Comparison of ENCODE assay signal across 22 cellular contexts in genomic region chr12:42187799-42188198, GRCh38. TPM values are rescaled to one million over a fixed set of nuclear protein-coding genes. Genes with fewer than 3 reads are reported as not detected.
DNase-seq lines count a peak whose midpoint lies in the region; ATAC-seq, FAIRE-seq and TF ChIP-seq lines count a peak whose summit lies in the region.
"Had no signal": no experiment of that assay in that cellular context is flagged by ENCODE, and none has a peak within 500 bp of the region (broad histone marks: within the 10 kb centered on the region; RNA-seq: fewer than 3 reads in every experiment).

No MANE protein-coding gene starts in this region.

- no peak for TF ChIP-seq CTCF in K562 (IDR thresholded peaks at IDR 0.05 in 2 of 3, conservative IDR thresholded peaks at IDR 0.05 in 1 of 3; ENCODE audit: insufficient read depth in 2 of 3, low read depth in 1 of 3, low read length in 3 of 3)
- TF ChIP-seq CTCF in foreskin keratinocyte (conservative IDR thresholded peaks at IDR 0.05) = no peak
- no peak for TF ChIP-seq CTCF in gastrocnemius medialis (IDR thresholded peaks at IDR 0.05 in 4 of 5, conservative IDR thresholded peaks at IDR 0.05 in 1 of 5)
- TF ChIP-seq CTCF in testis (IDR thresholded peaks at IDR 0.05) = no peak

- H4K20me1 ChIP-seq in K562 (replicated peaks; ENCODE audit: control insufficient read depth, insufficient read depth, low read length) = no peaks in the 10 kb centered on the region

- DNase-seq in GM12892 (ENCODE audit: insufficient read length) = no peak
- no peak for DNase-seq in K562 (ENCODE audit: extremely low read depth in 1 of 4, low spot score in 3 of 4)
- peak in 1 of 2 donors; percentile 30 for DNase-seq in foreskin keratinocyte
- DNase-seq in gastrocnemius medialis = peak; percentile 8 to 41
- no peak for DNase-seq in testis
- DNase-seq: C1 segment of cervical spinal cord, GDM1, H7, HFFc6, NCI-H1694, NCI-H2081, NCI-H2171, NCI-H524 treated with DMSO at 0.1 percent for 48 hours, NCI-H82, SJCRH30 had no signal

- no peaks in the 10 kb centered on the region for H3K9me1 ChIP-seq in K562 (ENCODE audit: control insufficient read depth, insufficient read depth, low read length)

- ATAC-seq in K562 (peak; percentile 34; the same call in 2 of the 3 replicates), foreskin keratinocyte (peak; percentile 15), gastrocnemius medialis (peak; percentile 81 to 87), GM21723 (IDR thresholded peaks at IDR 0.05; ENCODE audit: unreplicated experiment) (no peak), GM18867 (IDR thresholded peaks at IDR 0.05; ENCODE audit: unreplicated experiment) (no peak), HG03378 (IDR thresholded peaks at IDR 0.05; ENCODE audit: unreplicated experiment) (no peak)

- H3K4me1 ChIP-seq in K562 (replicated peaks in 1 of 2; ENCODE audit: control insufficient read depth in 2 of 2, insufficient read depth in 2 of 2, low read length in 2 of 2) (no peaks in the 10 kb centered on the region), foreskin keratinocyte (peaks cover 7% of the 10 kb centered on the region), gastrocnemius medialis (peaks cover 31 to 45% of the 10 kb centered on the region in 2 donors), testis (no peaks in the 10 kb centered on the region)
- H3K4me1 ChIP-seq: SJCRH30 had no signal

- no peak overlapping the region for H3K4me2 ChIP-seq in K562 (ENCODE audit: insufficient read depth, low read length)
- H3K4me2 ChIP-seq: KMS-11 had no signal

- 68% methylated on average over 2 of the region's 2 CpGs for WGBS in K562 (ENCODE audit: insufficient coverage, low coverage, missing lambda C conversion rate)
- WGBS in testis, 2 donors = 64 to 81% methylated on average over 2 of the region's 2 CpGs

- CTCF ChIA-PET in K562 (lab: Yijun Ruan, JAX; ENCODE audit: low intra/inter-chr PET ratio) = no interaction called here

- H3K27ac ChIP-seq in K562 (ENCODE audit: extremely low read depth, low read depth, low read length) (no peak overlapping the region), foreskin keratinocyte (no peak overlapping the region), gastrocnemius medialis (peak overlapping the region; percentile 3 to 36 (median 10)), testis (no peak overlapping the region)
- H3K27ac ChIP-seq: KMS-11, SJCRH30 had no signal

- H3K9ac ChIP-seq in K562 (ENCODE audit: insufficient read depth in 1 of 2, low read depth in 2 of 2, low read length in 2 of 2) = no peak overlapping the region
- H3K9ac ChIP-seq: KMS-11 had no signal

- POLR2A ChIA-PET in K562 (lab: Yijun Ruan, JAX) = interaction anchor here (0.7 to 0.8 kb wide), 2 partner anchors 7 to 33 kb away, joined by 4 to 6 read pairs; no protein-coding TSS in a partner anchor

- no peak for TF ChIP-seq POLR2A in GM12892 (IDR thresholded peaks at IDR 0.05; ENCODE audit: low read depth, low read length)
- no peak for TF ChIP-seq POLR2A in K562 (conservative IDR thresholded peaks at IDR 0.05)
- no peak for TF ChIP-seq POLR2A in gastrocnemius medialis (IDR thresholded peaks at IDR 0.05)
- no peak for TF ChIP-seq POLR2A in testis (IDR thresholded peaks at IDR 0.05)

- no peak for TF ChIP-seq EP300 in K562 (IDR thresholded peaks at IDR 0.05; ENCODE audit: low read length)

- intact Hi-C loops in K562 (cut with micrococcal nuclease) = no loop called here
- intact Hi-C loops in gastrocnemius medialis (cut with DNase I; ENCODE audit: low total_unique reads) = no loop called here
- intact Hi-C loops in testis (cut with DNase I; ENCODE audit: low total_unique reads) = no loop called here

- no peak for TF ChIP-seq RAD21 in K562 (CRISPR knock-in tag; conservative IDR thresholded peaks at IDR 0.05 in 1 of 2, IDR thresholded peaks at IDR 0.05 in 1 of 2)

- no peaks in the 10 kb centered on the region for H3K9me3 ChIP-seq in K562 (replicated peaks; ENCODE audit: control insufficient read depth, insufficient read depth, low read depth, low read length)
- H3K9me3 ChIP-seq in gastrocnemius medialis = no peaks in the 10 kb centered on the region
- H3K9me3 ChIP-seq in testis = no peaks in the 10 kb centered on the region
- H3K9me3 ChIP-seq: SJCRH30 had no signal

- no peaks in the 10 kb centered on the region for H3K79me2 ChIP-seq in K562 (ENCODE audit: control insufficient read depth, insufficient read depth, low read length)

- in situ Hi-C loops in K562 (cut with MboI) = no loop called here
- in situ Hi-C loops in gastrocnemius medialis (cut with MboI; ENCODE audit: low sequenced_read_pairs in 4 of 4) = no loop called here

- H3K4me3 ChIP-seq in K562 (no peak overlapping the region), gastrocnemius medialis (no peak overlapping the region), testis (no peak overlapping the region)
- H3K4me3 ChIP-seq: SJCRH30 had no signal

- no peak overlapping the region for H2AFZ ChIP-seq in K562 (ENCODE audit: low read depth, low read length)

- BruUV-seq in K562 (replicated peaks; lab: Mats Ljungman, UMichigan) = no TSS peak

- H3K27me3 ChIP-seq in K562 (ENCODE audit: control insufficient read depth in 2 of 2, insufficient read depth in 2 of 2, low read length in 2 of 2) (no peaks in the 10 kb centered on the region), foreskin keratinocyte (no peaks in the 10 kb centered on the region), gastrocnemius medialis (no peaks in the 10 kb centered on the region), testis (no peaks in the 10 kb centered on the region)
- H3K27me3 ChIP-seq: SJCRH30 had no signal

- FAIRE-seq in GM12892 (lab: Jason Lieb, UNC) (peak; percentile 51), K562 (lab: Jason Lieb, UNC) (no peak)
- FAIRE-seq: GM19239, HTR-8/SVneo, RCC 7860 had no signal

- H3K36me3 ChIP-seq in K562 (ENCODE audit: control insufficient read depth, insufficient read depth, low read length) (peaks cover 2% of the 10 kb centered on the region; the same call in 1 of the 3 replicates), gastrocnemius medialis (no peaks in the 10 kb centered on the region), testis (ENCODE audit: low read depth, missing control alignments) (no peaks in the 10 kb centered on the region)

TF ChIP-seq in K562, 482 proteins besides CTCF, POLR2A, EP300 and RAD21 (continues in another document):
- no peak for TF ChIP-seq ZNF12 (CRISPR knock-in tag; IDR thresholded peaks at IDR 0.05)

RNA-seq across cellular contexts. Expression of gene GXYLT1, which starts 43.1 kb away (rescaled TPM):
- polyA plus RNA-seq in GM12892 (2012; ENCODE audit: missing spikeins) = 6.0 TPM
- 6.4 and 19.2 TPM in 2 replicates for total RNA-seq in K562 (2011; cell fraction: chromatin; rRNA removed; ENCODE audit: low replicate concordance)
- 2.7 and 3.2 TPM in 2 replicates for total RNA-seq in K562 (2011; cell fraction: nucleolus; rRNA removed)
- 8.8 and 15.0 TPM in 2 replicates for total RNA-seq in K562 (2011; cell fraction: nucleoplasm; rRNA removed)
- total RNA-seq in K562 (2014; rRNA removed) = 4.7 and 5.5 TPM in 2 replicates
- 4.8 and 5.4 TPM in 2 replicates for total RNA-seq in K562 (2014; rRNA removed; fragmentation: Illumina TruSeq; extraction: Trizol)
- 4.6 TPM in 2 replicates for total RNA-seq in K562 (2015; rRNA removed; fragmentation: Illumina TruSeq; extraction: Trizol)
- total RNA-seq in K562 (2021) = 4.7 and 6.8 TPM in 2 replicates
- polyA plus RNA-seq in K562 (2011; rRNA removed) = 5.4 and 9.3 TPM in 2 replicates
- polyA plus RNA-seq in K562 (2011; cell fraction: cytosol; rRNA removed) = 1.4 and 2.4 TPM in 2 replicates
- polyA plus RNA-seq in K562 (2011; cell fraction: nucleus; rRNA removed) = 2.1 and 2.3 TPM in 2 replicates
- 5.2 and 5.9 TPM in 2 replicates for polyA plus RNA-seq in K562 (2012)
- 6.3 and 7.0 TPM in 2 replicates for polyA plus RNA-seq in K562 (2014; fragmentation: Illumina TruSeq; extraction: Trizol)
- polyA plus RNA-seq in K562 (2014; fragmentation: Nextera tagmentation; extraction: Ambion mirVana) = 1 to 10 TPM; 1.4 to 1.7 TPM
- 4.5 and 5.5 TPM in 2 replicates for polyA plus RNA-seq in K562 (2014; rRNA removed)
- polyA minus RNA-seq in K562 (2011; rRNA and poly(A)+ RNA removed) = 10.5 and 14.0 TPM in 2 replicates
- polyA minus RNA-seq in K562 (2011; cell fraction: cytosol; rRNA and poly(A)+ RNA removed) = 5.0 and 6.3 TPM in 2 replicates
- 3.2 and 4.4 TPM in 2 replicates for polyA minus RNA-seq in K562 (2011; cell fraction: nucleus; rRNA and poly(A)+ RNA removed)
- 9.4 and 9.7 TPM in 2 replicates for total RNA-seq in foreskin keratinocyte
- 3.4 and 3.7 TPM in 2 replicates for polyA plus RNA-seq in foreskin keratinocyte
- total RNA-seq in gastrocnemius medialis = 1 to 10 TPM; 4.4 to 5.5 (median 5.0) TPM
- total RNA-seq in testis = 10 to 100 TPM; 28.5 to 29.9 TPM
- polyA plus RNA-seq in testis (ENCODE audit: insufficient read depth, low read depth, low replicate concordance) = 13.7 TPM

RNA-seq across cellular contexts. Expression of gene YAF2, which starts 50.2 kb away (rescaled TPM):
- 18.1 TPM for polyA plus RNA-seq in GM12892 (2012; ENCODE audit: missing spikeins)
- total RNA-seq in K562 (2011; cell fraction: chromatin; rRNA removed; ENCODE audit: low replicate concordance) = 29.9 and 96.3 TPM in 2 replicates
- 17.0 and 22.8 TPM in 2 replicates for total RNA-seq in K562 (2011; cell fraction: nucleolus; rRNA removed)
- 44.9 and 92.1 TPM in 2 replicates for total RNA-seq in K562 (2011; cell fraction: nucleoplasm; rRNA removed)
- total RNA-seq in K562 (2014; rRNA removed) = 10.6 and 12.4 TPM in 2 replicates
- total RNA-seq in K562 (2014; rRNA removed; fragmentation: Illumina TruSeq; extraction: Trizol) = 22.0 and 22.3 TPM in 2 replicates
- total RNA-seq in K562 (2015; rRNA removed; fragmentation: Illumina TruSeq; extraction: Trizol) = 15.9 and 20.3 TPM in 2 replicates
- total RNA-seq in K562 (2021) = 25.4 and 26.4 TPM in 2 replicates
- polyA plus RNA-seq in K562 (2011; rRNA removed) = 17.4 and 26.1 TPM in 2 replicates
- 3.4 and 7.8 TPM in 2 replicates for polyA plus RNA-seq in K562 (2011; cell fraction: cytosol; rRNA removed)
- 16.3 and 17.4 TPM in 2 replicates for polyA plus RNA-seq in K562 (2011; cell fraction: nucleus; rRNA removed)
- polyA plus RNA-seq in K562 (2012) = 14.2 and 16.2 TPM in 2 replicates
- 19.1 and 22.9 TPM in 2 replicates for polyA plus RNA-seq in K562 (2014; fragmentation: Illumina TruSeq; extraction: Trizol)
- polyA plus RNA-seq in K562 (2014; fragmentation: Nextera tagmentation; extraction: Ambion mirVana) = 10 to 100 TPM; 14.9 to 19.6 TPM
- polyA plus RNA-seq in K562 (2014; rRNA removed) = 18.1 and 21.3 TPM in 2 replicates
- 17.9 and 20.4 TPM in 2 replicates for polyA minus RNA-seq in K562 (2011; rRNA and poly(A)+ RNA removed)
- 14.8 and 19.3 TPM in 2 replicates for polyA minus RNA-seq in K562 (2011; cell fraction: cytosol; rRNA and poly(A)+ RNA removed)
- polyA minus RNA-seq in K562 (2011; cell fraction: nucleus; rRNA and poly(A)+ RNA removed) = 23.6 and 27.1 TPM in 2 replicates
- total RNA-seq in foreskin keratinocyte = 12.4 and 13.1 TPM in 2 replicates
- 8.1 and 9.9 TPM in 2 replicates for polyA plus RNA-seq in foreskin keratinocyte
- total RNA-seq in gastrocnemius medialis = 10 to 100 TPM; 38.5 to 66.9 (median 54.5) TPM
- 10 to 100 TPM; 26.6 to 33.1 TPM for total RNA-seq in testis
- 19.4 TPM for polyA plus RNA-seq in testis (ENCODE audit: insufficient read depth, low read depth, low replicate concordance)

Comparison
In these comparisons a context has a peak if more than half of its experiments do, and no peak if none do; other contexts are left out.
1. DNase-seq: peak in gastrocnemius medialis (2 of 2); none in GM12892 (single experiment), K562 (0 of 4) and testis (single experiment).
2. ATAC-seq: peak in K562 (single experiment), foreskin keratinocyte (single experiment) and gastrocnemius medialis (2 of 2); none in GM21723 (single experiment), GM18867 (single experiment) and HG03378 (single experiment).
3. H3K27ac ChIP-seq: peak in gastrocnemius medialis (4 of 4); none in K562 (single experiment), foreskin keratinocyte (single experiment) and testis (0 of 2).